Comparison of ENCODE assay signal across 1 cellular context in the genomic region with DNA sequence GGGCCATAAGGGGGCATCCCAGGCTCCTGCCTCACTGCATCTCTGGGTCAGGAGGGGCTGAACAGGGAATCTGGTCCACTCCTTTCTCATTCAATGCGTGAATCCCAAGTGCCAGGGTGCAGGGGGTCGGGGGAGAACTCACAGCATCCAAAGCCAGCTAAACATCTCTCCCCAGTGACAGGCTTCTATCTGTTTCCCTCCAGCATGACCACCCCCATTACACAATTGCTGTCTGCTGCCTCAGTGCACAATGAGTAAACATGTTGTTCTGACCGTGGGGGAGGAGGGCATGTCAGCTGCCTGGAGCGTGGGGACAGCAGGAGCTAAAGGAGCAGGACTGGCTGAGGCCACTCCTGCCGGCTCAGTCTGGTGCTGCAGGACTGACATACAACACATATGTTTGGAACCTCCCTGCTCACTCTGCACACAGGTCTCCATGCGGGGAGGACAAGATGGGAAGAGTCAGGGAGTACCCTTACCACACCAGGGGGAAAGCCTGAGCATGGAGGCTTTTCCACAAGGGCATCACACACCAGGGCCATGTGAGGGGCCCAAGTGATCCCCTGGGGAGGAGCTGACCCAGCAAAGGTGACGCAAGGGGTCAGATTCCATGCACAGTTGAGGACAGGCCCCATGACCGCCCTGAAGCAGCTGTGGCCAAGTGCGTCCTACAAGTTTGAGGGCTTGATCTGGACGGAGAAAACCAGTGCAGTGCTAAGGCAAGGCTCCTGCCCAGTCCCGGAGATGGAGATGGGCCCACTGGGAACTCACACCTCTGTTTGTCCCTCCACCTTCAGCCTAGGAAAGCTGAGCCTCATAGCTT.
TF ChIP-seq lines count a peak whose summit lies in the region.

No MANE protein-coding gene starts in this region.

TF ChIP-seq in HepG2, 621 proteins besides CTCF, POLR2A, EP300 and RAD21 (continued from another document and continues in another):
- TF ChIP-seq, protein P1, sequence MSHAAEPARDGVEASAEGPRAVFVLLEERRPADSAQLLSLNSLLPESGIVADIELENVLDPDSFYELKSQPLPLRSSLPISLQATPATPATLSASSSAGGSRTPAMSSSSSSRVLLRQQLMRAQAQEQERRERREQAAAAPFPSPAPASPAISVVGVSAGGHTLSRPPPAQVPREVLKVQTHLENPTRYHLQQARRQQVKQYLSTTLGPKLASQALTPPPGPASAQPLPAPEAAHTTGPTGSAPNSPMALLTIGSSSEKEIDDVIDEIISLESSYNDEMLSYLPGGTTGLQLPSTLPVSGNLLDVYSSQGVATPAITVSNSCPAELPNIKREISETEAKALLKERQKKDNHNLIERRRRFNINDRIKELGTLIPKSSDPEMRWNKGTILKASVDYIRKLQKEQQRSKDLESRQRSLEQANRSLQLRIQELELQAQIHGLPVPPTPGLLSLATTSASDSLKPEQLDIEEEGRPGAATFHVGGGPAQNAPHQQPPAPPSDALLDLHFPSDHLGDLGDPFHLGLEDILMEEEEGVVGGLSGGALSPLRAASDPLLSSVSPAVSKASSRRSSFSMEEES (CRISPR knock-in tag; IDR thresholded peaks at IDR 0.05) = peak; percentile 73; the same call in 1 of the 2 replicates
- TF ChIP-seq MIXL1 (CRISPR knock-in tag; IDR thresholded peaks at IDR 0.05) (no peak), MZF1 (CRISPR knock-in tag; IDR thresholded peaks at IDR 0.05; ENCODE audit: borderline replicate concordance) (no peak), NR3C1 (CRISPR knock-in tag; IDR thresholded peaks at IDR 0.05) (no peak), PAF1 (CRISPR knock-in tag; IDR thresholded peaks at IDR 0.05) (no peak), ETV6 (CRISPR knock-in tag; conservative IDR thresholded peaks at IDR 0.05) (no peak), ZNF282 (IDR thresholded peaks at IDR 0.05; ENCODE audit: partially characterized antibody) (no peak), MXI1 (IDR thresholded peaks at IDR 0.05; ENCODE audit: borderline replicate concordance, low read depth, low read length) (no peak), CHD2 (IDR thresholded peaks at IDR 0.05; ENCODE audit: low read depth, low read length) (no peak), ATM (IDR thresholded peaks at IDR 0.05; ENCODE audit: borderline replicate concordance) (no peak), TOE1 (CRISPR knock-in tag; IDR thresholded peaks at IDR 0.05) (no peak), SRF (IDR thresholded peaks at IDR 0.05; ENCODE audit: low read depth, low read length) (no peak), ZBTB20 (CRISPR knock-in tag; IDR thresholded peaks at IDR 0.05; ENCODE audit: borderline replicate concordance, low read depth) (no peak), FOXC1 (CRISPR knock-in tag; IDR thresholded peaks at IDR 0.05; ENCODE audit: borderline replicate concordance) (no peak), GZF1 (CRISPR knock-in tag; IDR thresholded peaks at IDR 0.05) (no peak), ZNF777 (CRISPR knock-in tag; IDR thresholded peaks at IDR 0.05) (no peak), ZNF101 (CRISPR knock-in tag; IDR thresholded peaks at IDR 0.05; ENCODE audit: borderline replicate concordance, low read depth) (no peak), RORA (CRISPR knock-in tag; IDR thresholded peaks at IDR 0.05) (no peak), ZNF780A (CRISPR knock-in tag; IDR thresholded peaks at IDR 0.05) (no peak), ZNF383 (CRISPR knock-in tag; IDR thresholded peaks at IDR 0.05; ENCODE audit: borderline replicate concordance) (no peak), SMAD9 (CRISPR knock-in tag; IDR thresholded peaks at IDR 0.05) (no peak), ISX (CRISPR knock-in tag; conservative IDR thresholded peaks at IDR 0.05) (no peak), ATAD3A (CRISPR knock-in tag; IDR thresholded peaks at IDR 0.05) (no peak), ZNF546 (CRISPR knock-in tag; conservative IDR thresholded peaks at IDR 0.05) (no peak), FOXP1 (IDR thresholded peaks at IDR 0.05) (no peak), FOXP1 (CRISPR knock-in tag; IDR thresholded peaks at IDR 0.05) (peak; percentile 95), ZBTB7A (CRISPR knock-in tag; IDR thresholded peaks at IDR 0.05) (peak; percentile 7; the same call in 1 of the 2 replicates), ZNF326 (CRISPR knock-in tag; IDR thresholded peaks at IDR 0.05; ENCODE audit: borderline replicate concordance) (no peak), PRMT3 (CRISPR knock-in tag; IDR thresholded peaks at IDR 0.05; ENCODE audit: borderline replicate concordance, low read depth) (no peak), MED1 (CRISPR knock-in tag; IDR thresholded peaks at IDR 0.05) (peak; percentile 80), ZNF773 (CRISPR knock-in tag; IDR thresholded peaks at IDR 0.05; ENCODE audit: borderline replicate concordance) (no peak)
- TF ChIP-seq, protein P2, sequence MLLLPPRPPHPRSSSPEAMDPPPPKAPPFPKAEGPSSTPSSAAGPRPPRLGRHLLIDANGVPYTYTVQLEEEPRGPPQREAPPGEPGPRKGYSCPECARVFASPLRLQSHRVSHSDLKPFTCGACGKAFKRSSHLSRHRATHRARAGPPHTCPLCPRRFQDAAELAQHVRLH (CRISPR knock-in tag; IDR thresholded peaks at IDR 0.05; ENCODE audit: borderline replicate concordance, low read depth) = no peak
- TF ChIP-seq, protein P3, sequence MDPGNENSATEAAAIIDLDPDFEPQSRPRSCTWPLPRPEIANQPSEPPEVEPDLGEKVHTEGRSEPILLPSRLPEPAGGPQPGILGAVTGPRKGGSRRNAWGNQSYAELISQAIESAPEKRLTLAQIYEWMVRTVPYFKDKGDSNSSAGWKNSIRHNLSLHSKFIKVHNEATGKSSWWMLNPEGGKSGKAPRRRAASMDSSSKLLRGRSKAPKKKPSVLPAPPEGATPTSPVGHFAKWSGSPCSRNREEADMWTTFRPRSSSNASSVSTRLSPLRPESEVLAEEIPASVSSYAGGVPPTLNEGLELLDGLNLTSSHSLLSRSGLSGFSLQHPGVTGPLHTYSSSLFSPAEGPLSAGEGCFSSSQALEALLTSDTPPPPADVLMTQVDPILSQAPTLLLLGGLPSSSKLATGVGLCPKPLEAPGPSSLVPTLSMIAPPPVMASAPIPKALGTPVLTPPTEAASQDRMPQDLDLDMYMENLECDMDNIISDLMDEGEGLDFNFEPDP (CRISPR knock-in tag; conservative IDR thresholded peaks at IDR 0.05) = 0 out of 2 replicates have a peak, but pooled peaks have one; percentile 41
- TF ChIP-seq, protein P4, sequence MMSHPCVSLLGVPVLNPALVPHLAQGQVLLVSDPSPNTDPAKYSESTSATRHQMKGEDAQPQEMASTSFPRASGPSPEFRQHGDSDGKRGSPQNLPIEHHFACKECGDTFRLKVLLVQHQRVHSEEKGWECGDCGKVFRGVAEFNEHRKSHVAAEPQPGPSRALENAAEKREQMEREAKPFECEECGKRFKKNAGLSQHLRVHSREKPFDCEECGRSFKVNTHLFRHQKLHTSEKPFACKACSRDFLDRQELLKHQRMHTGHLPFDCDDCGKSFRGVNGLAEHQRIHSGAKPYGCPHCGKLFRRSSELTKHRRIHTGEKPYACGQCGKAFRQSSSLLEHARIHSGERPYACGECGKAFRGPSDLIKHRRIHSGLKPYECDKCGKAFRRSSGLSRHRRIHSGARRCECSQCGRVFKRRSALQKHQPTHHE (CRISPR knock-in tag; IDR thresholded peaks at IDR 0.05; ENCODE audit: borderline replicate concordance) = no peak
- TF ChIP-seq, protein P5, sequence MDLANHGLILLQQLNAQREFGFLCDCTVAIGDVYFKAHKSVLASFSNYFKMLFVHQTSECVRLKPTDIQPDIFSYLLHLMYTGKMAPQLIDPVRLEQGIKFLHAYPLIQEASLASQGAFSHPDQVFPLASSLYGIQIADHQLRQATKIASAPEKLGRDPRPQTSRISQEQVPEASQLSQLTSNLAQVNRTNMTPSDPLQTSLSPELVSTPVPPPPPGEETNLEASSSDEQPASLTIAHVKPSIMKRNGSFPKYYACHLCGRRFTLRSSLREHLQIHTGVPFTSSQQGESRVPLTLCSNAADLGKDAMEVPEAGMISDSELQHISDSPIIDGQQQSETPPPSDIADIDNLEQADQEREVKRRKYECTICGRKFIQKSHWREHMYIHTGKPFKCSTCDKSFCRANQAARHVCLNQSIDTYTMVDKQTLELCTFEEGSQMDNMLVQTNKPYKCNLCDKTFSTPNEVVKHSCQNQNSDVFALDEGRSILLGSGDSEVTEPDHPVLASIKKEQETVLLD (CRISPR knock-in tag; IDR thresholded peaks at IDR 0.05; ENCODE audit: low read depth) = no peak
- TF ChIP-seq, protein P6, sequence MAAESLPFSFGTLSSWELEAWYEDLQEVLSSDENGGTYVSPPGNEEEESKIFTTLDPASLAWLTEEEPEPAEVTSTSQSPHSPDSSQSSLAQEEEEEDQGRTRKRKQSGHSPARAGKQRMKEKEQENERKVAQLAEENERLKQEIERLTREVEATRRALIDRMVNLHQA (CRISPR knock-in tag; IDR thresholded peaks at IDR 0.05) = no peak
- TF ChIP-seq, protein P7, sequence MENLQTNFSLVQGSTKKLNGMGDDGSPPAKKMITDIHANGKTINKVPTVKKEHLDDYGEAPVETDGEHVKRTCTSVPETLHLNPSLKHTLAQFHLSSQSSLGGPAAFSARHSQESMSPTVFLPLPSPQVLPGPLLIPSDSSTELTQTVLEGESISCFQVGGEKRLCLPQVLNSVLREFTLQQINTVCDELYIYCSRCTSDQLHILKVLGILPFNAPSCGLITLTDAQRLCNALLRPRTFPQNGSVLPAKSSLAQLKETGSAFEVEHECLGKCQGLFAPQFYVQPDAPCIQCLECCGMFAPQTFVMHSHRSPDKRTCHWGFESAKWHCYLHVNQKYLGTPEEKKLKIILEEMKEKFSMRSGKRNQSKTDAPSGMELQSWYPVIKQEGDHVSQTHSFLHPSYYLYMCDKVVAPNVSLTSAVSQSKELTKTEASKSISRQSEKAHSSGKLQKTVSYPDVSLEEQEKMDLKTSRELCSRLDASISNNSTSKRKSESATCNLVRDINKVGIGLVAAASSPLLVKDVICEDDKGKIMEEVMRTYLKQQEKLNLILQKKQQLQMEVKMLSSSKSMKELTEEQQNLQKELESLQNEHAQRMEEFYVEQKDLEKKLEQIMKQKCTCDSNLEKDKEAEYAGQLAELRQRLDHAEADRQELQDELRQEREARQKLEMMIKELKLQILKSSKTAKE (CRISPR knock-in tag; IDR thresholded peaks at IDR 0.05; ENCODE audit: borderline replicate concordance) = peak; percentile 59; the same call in 1 of the 2 replicates
- TF ChIP-seq, protein P8, sequence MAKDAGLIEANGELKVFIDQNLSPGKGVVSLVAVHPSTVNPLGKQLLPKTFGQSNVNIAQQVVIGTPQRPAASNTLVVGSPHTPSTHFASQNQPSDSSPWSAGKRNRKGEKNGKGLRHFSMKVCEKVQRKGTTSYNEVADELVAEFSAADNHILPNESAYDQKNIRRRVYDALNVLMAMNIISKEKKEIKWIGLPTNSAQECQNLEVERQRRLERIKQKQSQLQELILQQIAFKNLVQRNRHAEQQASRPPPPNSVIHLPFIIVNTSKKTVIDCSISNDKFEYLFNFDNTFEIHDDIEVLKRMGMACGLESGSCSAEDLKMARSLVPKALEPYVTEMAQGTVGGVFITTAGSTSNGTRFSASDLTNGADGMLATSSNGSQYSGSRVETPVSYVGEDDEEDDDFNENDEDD (CRISPR knock-in tag; IDR thresholded peaks at IDR 0.05; ENCODE audit: borderline replicate concordance) = no peak
- TF ChIP-seq, protein P9, sequence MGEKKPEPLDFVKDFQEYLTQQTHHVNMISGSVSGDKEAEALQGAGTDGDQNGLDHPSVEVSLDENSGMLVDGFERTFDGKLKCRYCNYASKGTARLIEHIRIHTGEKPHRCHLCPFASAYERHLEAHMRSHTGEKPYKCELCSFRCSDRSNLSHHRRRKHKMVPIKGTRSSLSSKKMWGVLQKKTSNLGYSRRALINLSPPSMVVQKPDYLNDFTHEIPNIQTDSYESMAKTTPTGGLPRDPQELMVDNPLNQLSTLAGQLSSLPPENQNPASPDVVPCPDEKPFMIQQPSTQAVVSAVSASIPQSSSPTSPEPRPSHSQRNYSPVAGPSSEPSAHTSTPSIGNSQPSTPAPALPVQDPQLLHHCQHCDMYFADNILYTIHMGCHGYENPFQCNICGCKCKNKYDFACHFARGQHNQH (CRISPR knock-in tag; IDR thresholded peaks at IDR 0.05) = no peak; the same call in 1 of the 2 replicates
- TF ChIP-seq, protein P10, sequence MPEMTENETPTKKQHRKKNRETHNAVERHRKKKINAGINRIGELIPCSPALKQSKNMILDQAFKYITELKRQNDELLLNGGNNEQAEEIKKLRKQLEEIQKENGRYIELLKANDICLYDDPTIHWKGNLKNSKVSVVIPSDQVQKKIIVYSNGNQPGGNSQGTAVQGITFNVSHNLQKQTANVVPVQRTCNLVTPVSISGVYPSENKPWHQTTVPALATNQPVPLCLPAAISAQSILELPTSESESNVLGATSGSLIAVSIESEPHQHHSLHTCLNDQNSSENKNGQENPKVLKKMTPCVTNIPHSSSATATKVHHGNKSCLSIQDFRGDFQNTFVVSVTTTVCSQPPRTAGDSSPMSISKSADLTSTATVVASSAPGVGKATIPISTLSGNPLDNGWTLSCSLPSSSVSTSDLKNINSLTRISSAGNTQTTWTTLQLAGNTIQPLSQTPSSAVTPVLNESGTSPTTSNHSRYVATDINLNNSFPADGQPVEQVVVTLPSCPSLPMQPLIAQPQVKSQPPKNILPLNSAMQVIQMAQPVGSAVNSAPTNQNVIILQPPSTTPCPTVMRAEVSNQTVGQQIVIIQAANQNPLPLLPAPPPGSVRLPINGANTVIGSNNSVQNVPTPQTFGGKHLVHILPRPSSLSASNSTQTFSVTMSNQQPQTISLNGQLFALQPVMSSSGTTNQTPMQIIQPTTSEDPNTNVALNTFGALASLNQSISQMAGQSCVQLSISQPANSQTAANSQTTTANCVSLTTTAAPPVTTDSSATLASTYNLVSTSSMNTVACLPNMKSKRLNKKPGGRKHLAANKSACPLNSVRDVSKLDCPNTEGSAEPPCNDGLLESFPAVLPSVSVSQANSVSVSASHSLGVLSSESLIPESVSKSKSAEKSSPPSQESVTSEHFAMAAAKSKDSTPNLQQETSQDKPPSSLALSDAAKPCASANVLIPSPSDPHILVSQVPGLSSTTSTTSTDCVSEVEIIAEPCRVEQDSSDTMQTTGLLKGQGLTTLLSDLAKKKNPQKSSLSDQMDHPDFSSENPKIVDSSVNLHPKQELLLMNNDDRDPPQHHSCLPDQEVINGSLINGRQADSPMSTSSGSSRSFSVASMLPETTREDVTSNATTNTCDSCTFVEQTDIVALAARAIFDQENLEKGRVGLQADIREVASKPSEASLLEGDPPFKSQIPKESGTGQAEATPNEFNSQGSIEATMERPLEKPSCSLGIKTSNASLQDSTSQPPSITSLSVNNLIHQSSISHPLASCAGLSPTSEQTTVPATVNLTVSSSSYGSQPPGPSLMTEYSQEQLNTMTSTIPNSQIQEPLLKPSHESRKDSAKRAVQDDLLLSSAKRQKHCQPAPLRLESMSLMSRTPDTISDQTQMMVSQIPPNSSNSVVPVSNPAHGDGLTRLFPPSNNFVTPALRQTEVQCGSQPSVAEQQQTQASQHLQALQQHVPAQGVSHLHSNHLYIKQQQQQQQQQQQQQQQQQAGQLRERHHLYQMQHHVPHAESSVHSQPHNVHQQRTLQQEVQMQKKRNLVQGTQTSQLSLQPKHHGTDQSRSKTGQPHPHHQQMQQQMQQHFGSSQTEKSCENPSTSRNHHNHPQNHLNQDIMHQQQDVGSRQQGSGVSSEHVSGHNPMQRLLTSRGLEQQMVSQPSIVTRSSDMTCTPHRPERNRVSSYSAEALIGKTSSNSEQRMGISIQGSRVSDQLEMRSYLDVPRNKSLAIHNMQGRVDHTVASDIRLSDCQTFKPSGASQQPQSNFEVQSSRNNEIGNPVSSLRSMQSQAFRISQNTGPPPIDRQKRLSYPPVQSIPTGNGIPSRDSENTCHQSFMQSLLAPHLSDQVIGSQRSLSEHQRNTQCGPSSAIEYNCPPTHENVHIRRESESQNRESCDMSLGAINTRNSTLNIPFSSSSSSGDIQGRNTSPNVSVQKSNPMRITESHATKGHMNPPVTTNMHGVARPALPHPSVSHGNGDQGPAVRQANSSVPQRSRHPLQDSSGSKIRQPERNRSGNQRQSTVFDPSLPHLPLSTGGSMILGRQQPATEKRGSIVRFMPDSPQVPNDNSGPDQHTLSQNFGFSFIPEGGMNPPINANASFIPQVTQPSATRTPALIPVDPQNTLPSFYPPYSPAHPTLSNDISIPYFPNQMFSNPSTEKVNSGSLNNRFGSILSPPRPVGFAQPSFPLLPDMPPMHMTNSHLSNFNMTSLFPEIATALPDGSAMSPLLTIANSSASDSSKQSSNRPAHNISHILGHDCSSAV (CRISPR knock-in tag; IDR thresholded peaks at IDR 0.05; ENCODE audit: borderline replicate concordance) = no peak
